10 cellular contexts compared by ENCODE assay signal in genomic region chr4:1768367-1769034, GRCh38. TPM values are rescaled to one million over a fixed set of nuclear protein-coding genes. Genes with fewer than 3 reads are reported as not detected.
DNase-seq lines count a peak whose midpoint lies in the region; ATAC-seq, FAIRE-seq and TF ChIP-seq lines count a peak whose summit lies in the region.
"Had no signal": no experiment of that assay in that cellular context is flagged by ENCODE, and none has a peak within 500 bp of the region (broad histone marks: within the 10 kb centered on the region; RNA-seq: fewer than 3 reads in every experiment).

No MANE protein-coding gene starts in this region.

- TF ChIP-seq CTCF in A673 (conservative IDR thresholded peaks at IDR 0.05; ENCODE audit: low read depth, low read length) (no peak), H9 (conservative IDR thresholded peaks at IDR 0.05) (no peak), K562 (IDR thresholded peaks at IDR 0.05 in 2 of 3, conservative IDR thresholded peaks at IDR 0.05 in 1 of 3; ENCODE audit: insufficient read depth in 2 of 3, low read depth in 1 of 3, low read length in 3 of 3) (no peak)

- H3K79me2 ChIP-seq in H9 (ENCODE audit: insufficient read depth, low read length): no peaks in the 10 kb centered on the region
- H3K79me2 ChIP-seq in K562 (ENCODE audit: control insufficient read depth, insufficient read depth, low read length): no peaks in the 10 kb centered on the region

- H3K14ac ChIP-seq in H9 (ENCODE audit: insufficient read depth, low read length): no peak overlapping the region; the same call in 1 of the 2 replicates

- no peak overlapping the region for H3K56ac ChIP-seq in H9 (ENCODE audit: insufficient read length, low read depth, low read length)

- H3K23ac ChIP-seq in H9 (ENCODE audit: insufficient read length, low read depth, low read length): no peak overlapping the region

- H3K23me2 ChIP-seq in H9 (ENCODE audit: insufficient read length, low read depth, low read length, poor library complexity, severe bottlenecking): peaks cover 3% of the 10 kb centered on the region

- H3K27ac ChIP-seq in A673 (ENCODE audit: low read depth, low read length, poor library complexity, severe bottlenecking) (no peak overlapping the region), H9 (ENCODE audit: insufficient read length, low read depth, low read length) (no peak overlapping the region), K562 (ENCODE audit: extremely low read depth, low read depth, low read length) (no peak overlapping the region)

- no peak for TF ChIP-seq EP300 in K562 (IDR thresholded peaks at IDR 0.05; ENCODE audit: low read length)

- TF ChIP-seq RAD21 in K562 (CRISPR knock-in tag; conservative IDR thresholded peaks at IDR 0.05 in 1 of 2, IDR thresholded peaks at IDR 0.05 in 1 of 2): no peak

- no peak for TF ChIP-seq POLR2A in K562 (conservative IDR thresholded peaks at IDR 0.05)

- DNase-seq in A673 (ENCODE audit: low spot score): no peak
- no peak for DNase-seq in H9
- DNase-seq in K562 (ENCODE audit: extremely low read depth in 1 of 4, low spot score in 3 of 4): no peak
- peak; percentile 31 for DNase-seq in mucosa of gallbladder (ENCODE audit: low spot score)
- DNase-seq in putamen (ENCODE audit: low spot score): no peak
- DNase-seq in GM19239 (ENCODE audit: insufficient read length, low spot score): no peak
- DNase-seq in activated CD4-positive, alpha-beta T cell treated with anti-CD3 and anti-CD28 coated beads, Interleukin-2, amount 50 U/mL, for 4 hours: no peak
- DNase-seq in NCI-H187 treated with DMSO at 0.1 percent for 48 hours (lab: John Stamatoyannopoulos, UW): no peak
- DNase-seq: C1 segment of cervical spinal cord, SHP77 had no signal

- no peak overlapping the region for H4K5ac ChIP-seq in H9 (ENCODE audit: insufficient read length, low read depth, low read length)

- no peak overlapping the region for H2BK5ac ChIP-seq in H9 (ENCODE audit: insufficient read length, low read length)

- H3K4ac ChIP-seq in H9 (ENCODE audit: low read depth, low read length): no peak overlapping the region

- H3K4me3 ChIP-seq in A673 (ENCODE audit: low read depth, low read length, poor library complexity, severe bottlenecking) (peak overlapping the region; percentile 21), K562 (no peak overlapping the region)

- no peak overlapping the region for H2AK5ac ChIP-seq in H9 (ENCODE audit: insufficient read length, low read length)

- H3K36me3 ChIP-seq in A673 (ENCODE audit: insufficient read depth, low read length, poor library complexity, severe bottlenecking): no peaks in the 10 kb centered on the region
- H3K36me3 ChIP-seq in K562 (ENCODE audit: control insufficient read depth, insufficient read depth, low read length): no peaks in the 10 kb centered on the region

- H3K4me1 ChIP-seq in A673 (ENCODE audit: insufficient read depth, low read length, poor library complexity, severe bottlenecking): peaks cover 18% of the 10 kb centered on the region
- H3K4me1 ChIP-seq in H9 (ENCODE audit: insufficient read depth, low read length): no peaks in the 10 kb centered on the region; the same call in 1 of the 2 replicates
- peaks cover 2 to 87% of the 10 kb centered on the region in 2 experiments; a peak in 3 of 5 replicates for H3K4me1 ChIP-seq in K562 (replicated peaks in 1 of 2; ENCODE audit: control insufficient read depth in 2 of 2, insufficient read depth in 2 of 2, low read length in 2 of 2)

- H3K79me1 ChIP-seq in H9 (ENCODE audit: insufficient read depth, low read depth, low read length, poor library complexity, severe bottlenecking): no peaks in the 10 kb centered on the region

- H3K9me1 ChIP-seq in K562 (ENCODE audit: control insufficient read depth, insufficient read depth, low read length): no peaks in the 10 kb centered on the region

- WGBS in H9 (ENCODE audit: extremely low coverage, insufficient read length, low lambda C conversion rate): no CpG with 5 or more reads among the region's 23 CpGs
- WGBS in K562 (ENCODE audit: insufficient coverage, low coverage, missing lambda C conversion rate): 51% methylated on average over 14 of the region's 23 CpGs

- H2BK120ac ChIP-seq in H9 (ENCODE audit: low read depth, low read length, poor library complexity, severe bottlenecking): no peak overlapping the region

- no peak overlapping the region for H2BK15ac ChIP-seq in H9 (ENCODE audit: low read depth, low read length)

- FAIRE-seq in K562 (lab: Jason Lieb, UNC) (no peak), GM19239 (lab: Jason Lieb, UNC) (no peak)

- H4K20me1 ChIP-seq in H9 (ENCODE audit: control insufficient read depth, insufficient read depth, insufficient read length) (no peaks in the 10 kb centered on the region), K562 (replicated peaks; ENCODE audit: control insufficient read depth, insufficient read depth, low read length) (0 out of 2 replicates have a peak, but pooled peaks cover 3% of the 10 kb centered on the region)

- in situ Hi-C loops in K562 (cut with MboI): no loop called here

- H2BK12ac ChIP-seq in H9 (ENCODE audit: insufficient read length, low read depth, low read length): no peak overlapping the region

- BruUV-seq in A673 (replicated peaks; lab: Mats Ljungman, UMichigan) (no TSS peak), K562 (replicated peaks; lab: Mats Ljungman, UMichigan) (no TSS peak)

- peaks cover 13 to 29% of the 10 kb centered on the region in 2 experiments for H3K4me1 Mint-ChIP-seq in H9

- no peak overlapping the region for H3K18ac ChIP-seq in H9 (ENCODE audit: insufficient read length, low read depth, low read length)

- H3K36me3 Mint-ChIP-seq in H9 (ENCODE audit: insufficient read depth in 1 of 3, low read depth in 3 of 3): no peaks in the 10 kb centered on the region

- ATAC-seq in K562: no peak

- H3K9me3 Mint-ChIP-seq in H9: no peaks in the 10 kb centered on the region

- H3K9me3 ChIP-seq in A673 (ENCODE audit: low read depth, low read length, poor library complexity, severe bottlenecking) (no peaks in the 10 kb centered on the region), H9 (ENCODE audit: control insufficient read depth, low read depth, low read length) (no peaks in the 10 kb centered on the region), K562 (replicated peaks; ENCODE audit: control insufficient read depth, insufficient read depth, low read depth, low read length) (no peaks in the 10 kb centered on the region)

- CTCF ChIA-PET in A673 (lab: Charles Lee): interaction anchor here (0.5 to 1.2 kb wide), 14 partner anchors 9 to 1335 kb away, joined by 3 to 9 read pairs (median 5); no protein-coding TSS in a partner anchor
- CTCF ChIA-PET in K562 (lab: Yijun Ruan, JAX; ENCODE audit: low intra/inter-chr PET ratio): no interaction called here

- peak overlapping the region in 1 of 3 experiments; percentile 90; a peak in 1 of 7 replicates for H3K27ac Mint-ChIP-seq in H9

- no peaks in the 10 kb centered on the region for H3K27me3 ChIP-seq in A673 (replicated peaks; ENCODE audit: insufficient read depth, low read depth, low read length, poor library complexity)
- no peaks in the 10 kb centered on the region for H3K27me3 ChIP-seq in H9 (ENCODE audit: insufficient read depth, low read length)
- no peaks in the 10 kb centered on the region for H3K27me3 ChIP-seq in K562 (ENCODE audit: control insufficient read depth in 2 of 2, insufficient read depth in 2 of 2, low read length in 2 of 2)

- H3K4me3 Mint-ChIP-seq in H9: peak overlapping the region; percentile 49 to 75

- POLR2A ChIA-PET in A673 (lab: Charles Lee; ENCODE audit: low non-redundant PET) (interaction anchor here (0.6 kb wide), 1 partner anchor 98 kb away, joined by 11 read pairs; no protein-coding TSS in a partner anchor), K562 (lab: Yijun Ruan, JAX) (interaction anchor here (0.6 to 1.2 kb wide), 3 partner anchors 10 to 25 kb away, joined by 3 to 5 read pairs (median 4); partner anchors contain the start of gene FGFR3)

- peaks cover 15% of the 10 kb centered on the region for H3K27me3 Mint-ChIP-seq in H9 (ENCODE audit: low read depth)

- no peak overlapping the region for H4K91ac ChIP-seq in H9 (ENCODE audit: insufficient read length, low read depth, low read length)

- intact Hi-C loops in A673 (cut with micrococcal nuclease; ENCODE audit: unreplicated experiment) (no loop called here), K562 (cut with micrococcal nuclease) (no loop called here)

- H3K9ac ChIP-seq in H9 (ENCODE audit: extremely low read depth, insufficient read length, low read length): no peak overlapping the region
- no peak overlapping the region; a peak in 1 of 4 replicates for H3K9ac ChIP-seq in K562 (ENCODE audit: insufficient read depth in 1 of 2, low read depth in 2 of 2, low read length in 2 of 2)

- no peak overlapping the region for H4K8ac ChIP-seq in H9 (replicated peaks; ENCODE audit: insufficient read length, low read depth, low read length)

- H2AFZ ChIP-seq in H9 (ENCODE audit: low read length): no peak overlapping the region
- no peak overlapping the region for H2AFZ ChIP-seq in K562 (ENCODE audit: low read depth, low read length)

- H2BK20ac ChIP-seq in H9 (ENCODE audit: low read depth, low read length, poor library complexity, severe bottlenecking): no peak overlapping the region

- H3T11ph ChIP-seq in H9 (ENCODE audit: low read length): no peak overlapping the region

- H3K4me2 ChIP-seq in H9 (ENCODE audit: insufficient read depth, insufficient read length, low read length) (peak overlapping the region; percentile 40), K562 (ENCODE audit: insufficient read depth, low read length) (0 out of 2 replicates have a peak overlapping the region, but pooled peaks have one; percentile 14)

RNA-seq across cellular contexts. Expression of gene FGFR3, which starts 24.6 kb away (rescaled TPM):
- total RNA-seq in A673 (2021) (4.7 and 5.5 TPM in 2 replicates), H9 (2021) (75.7 and 81.2 TPM in 2 replicates), K562 (2014; rRNA removed) (39.9 and 43.8 TPM in 2 replicates), K562 (2014; rRNA removed; fragmentation: Illumina TruSeq; extraction: Trizol) (6.3 and 6.5 TPM in 2 replicates), K562 (2015; rRNA removed; fragmentation: Illumina TruSeq; extraction: Trizol) (12.7 and 14.1 TPM in 2 replicates), K562 (2021) (47.8 and 60.4 TPM in 2 replicates), mucosa of gallbladder (104 TPM)
- total RNA-seq in K562 (2011; cell fraction: chromatin; rRNA removed; ENCODE audit: low replicate concordance): 54.4 and 166 TPM in 2 replicates
- 200 and 208 TPM in 2 replicates for total RNA-seq in K562 (2011; cell fraction: nucleolus; rRNA removed)
- total RNA-seq in K562 (2011; cell fraction: nucleoplasm; rRNA removed): 76.8 and 80.7 TPM in 2 replicates
- polyA plus RNA-seq in K562 (2011; rRNA removed) (20.4 and 21.7 TPM in 2 replicates), K562 (2014; fragmentation: Illumina TruSeq; extraction: Trizol) (8.4 and 22.9 TPM in 2 replicates), K562 (2014; fragmentation: Nextera tagmentation; extraction: Ambion mirVana) (1 to 10 TPM; 1.2 to 1.7 TPM), K562 (2014; rRNA removed) (48.9 and 51.5 TPM in 2 replicates)
- 18.7 and 54.2 TPM in 2 replicates for polyA plus RNA-seq in K562 (2011; cell fraction: cytosol; rRNA removed)
- polyA plus RNA-seq in K562 (2011; cell fraction: nucleus; rRNA removed): 176 and 334 TPM in 2 replicates
- polyA plus RNA-seq in K562 (2012): 15.0 and 22.4 TPM in 2 replicates
- polyA minus RNA-seq in K562 (2011; rRNA and poly(A)+ RNA removed): 3.9 and 9.3 TPM in 2 replicates
- polyA minus RNA-seq in K562 (2011; cell fraction: cytosol; rRNA and poly(A)+ RNA removed): 30.2 and 37.6 TPM in 2 replicates
- polyA minus RNA-seq in K562 (2011; cell fraction: nucleus; rRNA and poly(A)+ RNA removed): 59.1 and 74.0 TPM in 2 replicates

RNA-seq across cellular contexts. Expression of gene TACC3, which starts 47.2 kb away (rescaled TPM):
- total RNA-seq in A673 (2021) (224 and 246 TPM in 2 replicates), H9 (2021) (150 and 156 TPM in 2 replicates), K562 (2014; rRNA removed) (66.3 and 80.2 TPM in 2 replicates), K562 (2014; rRNA removed; fragmentation: Illumina TruSeq; extraction: Trizol) (47.1 and 49.7 TPM in 2 replicates), K562 (2015; rRNA removed; fragmentation: Illumina TruSeq; extraction: Trizol) (52.1 and 55.6 TPM in 2 replicates), K562 (2021) (112 and 122 TPM in 2 replicates), mucosa of gallbladder (16.2 TPM)
- 114 and 225 TPM in 2 replicates for total RNA-seq in K562 (2011; cell fraction: chromatin; rRNA removed; ENCODE audit: low replicate concordance)
- total RNA-seq in K562 (2011; cell fraction: nucleolus; rRNA removed): 114 and 126 TPM in 2 replicates
- total RNA-seq in K562 (2011; cell fraction: nucleoplasm; rRNA removed): 94.5 and 103 TPM in 2 replicates
- polyA plus RNA-seq in K562 (2011; rRNA removed) (50.3 and 50.8 TPM in 2 replicates), K562 (2014; fragmentation: Illumina TruSeq; extraction: Trizol) (95.2 and 122 TPM in 2 replicates), K562 (2014; fragmentation: Nextera tagmentation; extraction: Ambion mirVana) (1 to 10 TPM; 1.9 to 2.8 TPM), K562 (2014; rRNA removed) (90.1 and 102 TPM in 2 replicates)
- 45.2 and 61.0 TPM in 2 replicates for polyA plus RNA-seq in K562 (2011; cell fraction: cytosol; rRNA removed)
- 150 and 212 TPM in 2 replicates for polyA plus RNA-seq in K562 (2011; cell fraction: nucleus; rRNA removed)
- polyA plus RNA-seq in K562 (2012): 93.9 and 100.0 TPM in 2 replicates
- polyA minus RNA-seq in K562 (2011; rRNA and poly(A)+ RNA removed): 16.5 and 18.3 TPM in 2 replicates
- 37.4 and 55.6 TPM in 2 replicates for polyA minus RNA-seq in K562 (2011; cell fraction: cytosol; rRNA and poly(A)+ RNA removed)
- polyA minus RNA-seq in K562 (2011; cell fraction: nucleus; rRNA and poly(A)+ RNA removed): 40.5 and 49.1 TPM in 2 replicates

RNA-seq across cellular contexts. Expression of gene TMEM129, which starts 47.4 kb away (rescaled TPM):
- total RNA-seq in A673 (2021) (28.8 and 33.4 TPM in 2 replicates), H9 (2021) (27.3 and 30.4 TPM in 2 replicates), K562 (2014; rRNA removed) (34.3 and 44.0 TPM in 2 replicates), K562 (2014; rRNA removed; fragmentation: Illumina TruSeq; extraction: Trizol) (5.8 and 7.8 TPM in 2 replicates), K562 (2015; rRNA removed; fragmentation: Illumina TruSeq; extraction: Trizol) (18.4 and 20.4 TPM in 2 replicates), K562 (2021) (40.0 and 40.3 TPM in 2 replicates), mucosa of gallbladder (60.5 TPM)
- total RNA-seq in K562 (2011; cell fraction: chromatin; rRNA removed; ENCODE audit: low replicate concordance): 25.4 and 79.9 TPM in 2 replicates
- 85.2 and 91.1 TPM in 2 replicates for total RNA-seq in K562 (2011; cell fraction: nucleolus; rRNA removed)
- 51.7 and 55.1 TPM in 2 replicates for total RNA-seq in K562 (2011; cell fraction: nucleoplasm; rRNA removed)
- polyA plus RNA-seq in K562 (2011; rRNA removed) (17.9 and 28.9 TPM in 2 replicates), K562 (2014; fragmentation: Illumina TruSeq; extraction: Trizol) (18.8 and 24.3 TPM in 2 replicates), K562 (2014; fragmentation: Nextera tagmentation; extraction: Ambion mirVana) (under 1 TPM; 0.34 to 0.53 TPM), K562 (2014; rRNA removed) (42.9 and 47.2 TPM in 2 replicates)
- 37.3 and 93.7 TPM in 2 replicates for polyA plus RNA-seq in K562 (2011; cell fraction: cytosol; rRNA removed)
- polyA plus RNA-seq in K562 (2011; cell fraction: nucleus; rRNA removed): 100 and 135 TPM in 2 replicates
- 23.2 and 37.4 TPM in 2 replicates for polyA plus RNA-seq in K562 (2012)
- 5.4 and 10.2 TPM in 2 replicates for polyA minus RNA-seq in K562 (2011; rRNA and poly(A)+ RNA removed)
- 23.7 and 31.6 TPM in 2 replicates for polyA minus RNA-seq in K562 (2011; cell fraction: cytosol; rRNA and poly(A)+ RNA removed)
- polyA minus RNA-seq in K562 (2011; cell fraction: nucleus; rRNA and poly(A)+ RNA removed): 19.1 and 20.1 TPM in 2 replicates

RNA-seq across cellular contexts. Expression of gene SLBP, which starts 56.4 kb away (rescaled TPM):
- total RNA-seq in A673 (2021) (85.5 and 89.5 TPM in 2 replicates), H9 (2021) (62.7 and 67.0 TPM in 2 replicates), K562 (2014; rRNA removed) (185 and 221 TPM in 2 replicates), K562 (2014; rRNA removed; fragmentation: Illumina TruSeq; extraction: Trizol) (161 and 175 TPM in 2 replicates), K562 (2015; rRNA removed; fragmentation: Illumina TruSeq; extraction: Trizol) (148 and 164 TPM in 2 replicates), K562 (2021) (123 and 128 TPM in 2 replicates), mucosa of gallbladder (26.4 TPM)
- 30.7 and 52.5 TPM in 2 replicates for total RNA-seq in K562 (2011; cell fraction: chromatin; rRNA removed; ENCODE audit: low replicate concordance)
- total RNA-seq in K562 (2011; cell fraction: nucleolus; rRNA removed): 27.1 and 28.9 TPM in 2 replicates
- 42.8 and 65.1 TPM in 2 replicates for total RNA-seq in K562 (2011; cell fraction: nucleoplasm; rRNA removed)
- polyA plus RNA-seq in K562 (2011; rRNA removed) (121 and 191 TPM in 2 replicates), K562 (2014; fragmentation: Illumina TruSeq; extraction: Trizol) (171 and 214 TPM in 2 replicates), K562 (2014; fragmentation: Nextera tagmentation; extraction: Ambion mirVana) (10 to 100 TPM; 49.4 to 81.8 TPM), K562 (2014; rRNA removed) (157 and 162 TPM in 2 replicates)
- polyA plus RNA-seq in K562 (2011; cell fraction: cytosol; rRNA removed): 86.2 and 92.0 TPM in 2 replicates
- 39.9 and 51.3 TPM in 2 replicates for polyA plus RNA-seq in K562 (2011; cell fraction: nucleus; rRNA removed)
- polyA plus RNA-seq in K562 (2012): 91.7 and 104 TPM in 2 replicates
- 103 and 121 TPM in 2 replicates for polyA minus RNA-seq in K562 (2011; rRNA and poly(A)+ RNA removed)
- polyA minus RNA-seq in K562 (2011; cell fraction: cytosol; rRNA and poly(A)+ RNA removed): 51.2 and 63.8 TPM in 2 replicates
- 14.9 and 23.8 TPM in 2 replicates for polyA minus RNA-seq in K562 (2011; cell fraction: nucleus; rRNA and poly(A)+ RNA removed)
